Comparison of ENCODE assay signal across 25 cellular contexts in the genomic region with DNA sequence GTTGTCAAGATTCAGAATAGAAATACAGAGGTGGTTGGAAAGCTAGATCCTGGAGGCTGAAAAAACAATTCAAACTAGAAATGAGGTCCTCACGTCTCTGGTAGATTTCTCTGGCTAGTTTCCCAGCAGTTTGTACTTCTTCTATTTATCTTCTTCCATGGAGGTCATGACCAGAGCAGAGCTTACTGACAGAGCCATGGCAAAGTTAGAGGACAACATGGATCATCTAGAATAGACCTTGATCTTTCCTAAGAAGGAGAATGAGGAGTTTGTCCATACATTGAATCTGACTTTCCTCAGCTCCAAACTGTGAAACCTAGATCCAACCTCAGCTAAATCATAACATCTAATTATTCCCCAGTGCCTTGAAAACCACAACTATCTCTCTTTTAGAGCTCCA.
DNase-seq lines count a peak whose midpoint lies in the region; ATAC-seq and TF ChIP-seq lines count a peak whose summit lies in the region.
"Had no signal": no experiment of that assay in that cellular context is flagged by ENCODE, and none has a peak within 500 bp of the region (broad histone marks: within the 10 kb centered on the region; RNA-seq: fewer than 3 reads in every experiment).

No MANE protein-coding gene starts in this region.

- TF ChIP-seq POLR2A in gastroesophageal sphincter (IDR thresholded peaks at IDR 0.05): no peak

- TF ChIP-seq CTCF in brain microvascular endothelial cell (IDR thresholded peaks at IDR 0.05; ENCODE audit: low read depth, low read length, missing control alignments) (no peak), gastroesophageal sphincter (IDR thresholded peaks at IDR 0.05) (no peak)

- H3K36me3 ChIP-seq in brain microvascular endothelial cell (replicated peaks) (no peaks in the 10 kb centered on the region), gastroesophageal sphincter (no peaks in the 10 kb centered on the region)
- H3K36me3 ChIP-seq: adrenal gland, right lobe of liver had no signal

- H3K27ac ChIP-seq in brain microvascular endothelial cell: peak overlapping the region; percentile 72
- peak overlapping the region; percentile 47 to 75 (median 62) for H3K27ac ChIP-seq in gastroesophageal sphincter
- H3K27ac ChIP-seq: adrenal gland, right lobe of liver, SK-N-MC had no signal

- 4% methylated on average over 1 of the region's 1 CpG; no CpG with 5 or more reads in 1 of the 2 donors for WGBS in gastroesophageal sphincter (ENCODE audit: low coverage in 1 of 2), 2 donors

- no peak for ATAC-seq in gastroesophageal sphincter
- ATAC-seq in HG03045 (IDR thresholded peaks at IDR 0.05; ENCODE audit: unreplicated experiment): no peak
- ATAC-seq: activated CD8-positive, alpha-beta T cell treated with anti-CD3 and anti-CD28 coated beads, Interleukin-2, amount 10 ng/mL, durations not matched to agents 7 days and 5 days; K562; left ventricle myocardium superior; Panc1; right lobe of liver; T-helper 17 cell had no signal

- DNase-seq in HS-27A (ENCODE audit: low read depth) (peak; percentile 22), brain microvascular endothelial cell (peak; percentile 32), skeletal muscle cell (ENCODE audit: low read depth) (peak; percentile 42), NCI-H146 (lab: John Stamatoyannopoulos, UW) (no peak), NCI-H2107 (lab: John Stamatoyannopoulos, UW) (no peak)
- no peak for DNase-seq in activated CD8-positive, alpha-beta memory T cell treated with anti-CD3 and anti-CD28 coated beads, Interleukin-2, amount 50 U/mL, for 4 hours
- DNase-seq: activated CD8-positive, alpha-beta T cell treated with anti-CD3 and anti-CD28 coated beads, Interleukin-2, amount 10 ng/mL, durations not matched to agents 7 days and 5 days; adrenal gland; CD4-positive, CD25-positive, alpha-beta regulatory T cell; hypothalamus; left ventricle myocardium superior; midbrain; NCI-H1436; NCI-H2171; NCI-H524; nephron progenitor cell; posterior cingulate gyrus; right lobe of liver; stimulated activated CD8-positive, alpha-beta memory T cell treated with anti-CD3 and anti-CD28 coated beads, Interleukin-4, amount 100 ng/mL, for 48 hours; T-helper 17 cell had no signal

- no peaks in the 10 kb centered on the region for H3K9me3 ChIP-seq in gastroesophageal sphincter
- H3K9me3 ChIP-seq: adrenal gland, right lobe of liver had no signal

- H3K4me1 ChIP-seq in gastroesophageal sphincter: peaks cover 3 to 32% (median 9%) of the 10 kb centered on the region in 3 donors
- H3K4me1 ChIP-seq: adrenal gland, right lobe of liver had no signal

- in situ Hi-C loops in brain microvascular endothelial cell (cut with HindIII; ENCODE audit: low pct_ligation_motif_present, low sequenced_read_pairs): no loop called here

- H3K4me3 ChIP-seq in brain microvascular endothelial cell (ENCODE audit: low read depth, low read length) (no peak overlapping the region), gastroesophageal sphincter (no peak overlapping the region), skeletal muscle cell (ENCODE audit: low read depth, low read length) (no peak overlapping the region)
- H3K4me3 ChIP-seq: adrenal gland, K562, right lobe of liver, SK-N-MC had no signal

- TF ChIP-seq EP300 in gastroesophageal sphincter (IDR thresholded peaks at IDR 0.05): no peak

- H3K27me3 ChIP-seq in brain microvascular endothelial cell (replicated peaks) (no peaks in the 10 kb centered on the region), gastroesophageal sphincter (no peaks in the 10 kb centered on the region)
- H3K27me3 ChIP-seq: adrenal gland, right lobe of liver had no signal

Comparison
In these comparisons a context has a peak if more than half of its experiments do, and no peak if none do; other contexts are left out.
1. DNase-seq: peak in HS-27A (single experiment), brain microvascular endothelial cell (single experiment) and skeletal muscle cell (single experiment); none in NCI-H146 (single experiment), activated CD8-positive, alpha-beta memory T cell treated with anti-CD3 and anti-CD28 coated beads, Interleukin-2, amount 50 U/mL, for 4 hours (single experiment) and NCI-H2107 (single experiment).